Comparison of ENCODE assay signal across 17 cellular contexts in genomic region chr18:21298351-21298750, GRCh38. TPM values are rescaled to one million over a fixed set of nuclear protein-coding genes. Genes with fewer than 3 reads are reported as not detected.
"Had no signal": no experiment of that assay in that cellular context is flagged by ENCODE, and none has a peak within 500 bp of the region (broad histone marks: within the 10 kb centered on the region; RNA-seq: fewer than 3 reads in every experiment).

No MANE protein-coding gene starts in this region.

- H3K9me3 ChIP-seq: body of pancreas, thyroid gland had no signal

- H3K36me3 ChIP-seq: thyroid gland had no signal

- ATAC-seq: activated CD4-positive, alpha-beta T cell treated with anti-CD3 and anti-CD28 coated beads for 36 hours; body of pancreas; left lobe of liver had no signal

- H3K27ac Mint-ChIP-seq: activated CD4-positive, alpha-beta T cell treated with anti-CD3 and anti-CD28 coated beads for 36 hours; activated naive CD8-positive, alpha-beta T cell treated with anti-CD3 and anti-CD28 coated beads for 36 hours; progenitor cell of endocrine pancreas had no signal

- DNase-seq: activated CD4-positive, alpha-beta T cell treated with anti-CD3 and anti-CD28 coated beads for 36 hours; activated CD4-positive, alpha-beta T cell treated with anti-CD3 and anti-CD28 coated beads, Interleukin-2, amount 50 U/mL, for 48 hours; activated naive CD4-positive, alpha-beta T cell; activated naive CD8-positive, alpha-beta T cell treated with anti-CD3 and anti-CD28 coated beads for 36 hours; amygdala; body of pancreas; hypothalamus; occipital lobe; stimulated activated CD4-positive, alpha-beta T cell treated with anti-CD3 and anti-CD28 coated beads, Interleukin-12 subunit alpha, Interleukin-12 subunit beta, amount 100 ng/mL, for 4 hours; stimulated activated CD4-positive, alpha-beta T cell treated with anti-CD3 and anti-CD28 coated beads, Interleukin-1b, Interleukin-23, amount 100 ng/mL, for 48 hours; stimulated activated naive CD4-positive, alpha-beta T cell treated with Interleukin-2 at 50 U/mL for 16 hours; thyroid gland had no signal

- H3K27me3 Mint-ChIP-seq: progenitor cell of endocrine pancreas had no signal

- H3K27me3 ChIP-seq: body of pancreas, thyroid gland had no signal

- H3K36me3 Mint-ChIP-seq: activated naive CD8-positive, alpha-beta T cell treated with anti-CD3 and anti-CD28 coated beads for 36 hours had no signal

- H3K4me1 ChIP-seq: body of pancreas, thyroid gland had no signal

- H3K4me1 Mint-ChIP-seq: activated CD4-positive, alpha-beta T cell treated with anti-CD3 and anti-CD28 coated beads for 36 hours; activated naive CD8-positive, alpha-beta T cell treated with anti-CD3 and anti-CD28 coated beads for 36 hours; nephron had no signal

- H3K9me3 Mint-ChIP-seq: activated naive CD8-positive, alpha-beta T cell treated with anti-CD3 and anti-CD28 coated beads for 36 hours; nephron had no signal

- H3K4me3 Mint-ChIP-seq: activated CD4-positive, alpha-beta T cell treated with anti-CD3 and anti-CD28 coated beads for 36 hours; activated naive CD8-positive, alpha-beta T cell treated with anti-CD3 and anti-CD28 coated beads for 36 hours; nephron had no signal

- H3K4me3 ChIP-seq: body of pancreas, lung, thyroid gland had no signal

- H3K27ac ChIP-seq: body of pancreas, epithelial cell of prostate, thyroid gland had no signal

RNA-seq across cellular contexts. Expression of gene GREB1L, which starts 56.3 kb away (rescaled TPM):
- total RNA-seq: activated CD4-positive, alpha-beta T cell treated with anti-CD3 and anti-CD28 coated beads for 36 hours; activated naive CD8-positive, alpha-beta T cell treated with anti-CD3 and anti-CD28 coated beads for 36 hours had no signal
